ENCODE assay signal across 17 cellular contexts in the genomic region with DNA sequence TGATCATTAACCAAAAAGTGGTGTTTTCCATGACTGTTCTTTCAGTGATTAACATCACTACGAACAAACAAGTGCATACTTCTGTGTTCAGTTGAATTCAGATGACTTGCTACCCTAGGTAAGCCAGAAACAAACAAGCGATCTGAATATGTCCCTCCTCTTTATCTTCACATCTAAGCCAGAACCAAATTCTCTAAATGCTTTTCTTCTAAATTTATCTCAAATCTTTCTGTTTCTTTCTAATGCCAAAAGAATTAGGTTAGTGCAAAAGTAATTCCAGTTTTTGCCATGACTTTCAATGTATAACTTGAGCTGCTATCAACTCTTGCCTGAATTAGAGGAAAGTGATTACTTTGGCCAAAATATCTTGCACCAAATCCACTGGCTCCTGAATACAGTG.
"Had no signal": no experiment of that assay in that cellular context is flagged by ENCODE, and none has a peak within 500 bp of the region (broad histone marks: within the 10 kb centered on the region; RNA-seq: fewer than 3 reads in every experiment).

No MANE protein-coding gene starts in this region.

- H3K4me1 ChIP-seq: foreskin keratinocyte, gastroesophageal sphincter, heart left ventricle, left lung, lower lobe of right lung had no signal

- H3K27me3 ChIP-seq: esophagus muscularis mucosa, foreskin keratinocyte, gastroesophageal sphincter, heart left ventricle, left lung had no signal

- H3K27ac ChIP-seq: coronary artery, esophagus muscularis mucosa, gastroesophageal sphincter, heart left ventricle, left lung, lower lobe of right lung had no signal

- H3K9me3 ChIP-seq: esophagus muscularis mucosa, gastroesophageal sphincter, lower lobe of right lung, mucosa of descending colon had no signal

- H3K4me3 ChIP-seq: coronary artery, esophagus muscularis mucosa, gastroesophageal sphincter, heart left ventricle, left lung, lower lobe of right lung, mucosa of descending colon had no signal

- DNase-seq: dermis blood vessel endothelial cell; dorsolateral prefrontal cortex; effector CD4-positive, alpha-beta T cell; effector memory CD4-positive, alpha-beta T cell; foreskin keratinocyte; heart left ventricle; hippocampal formation; left cardiac atrium; left lung; left ventricle myocardium superior; lower lobe of right lung; mesenchymal stem cell; mucosa of descending colon; naive B cell had no signal

- H3K36me3 ChIP-seq: esophagus muscularis mucosa, gastroesophageal sphincter, heart left ventricle, left lung, lower lobe of right lung had no signal
